ENCODE assay signal across 10 cellular contexts in genomic region chr17:57033296-57033695, GRCh38. TPM values are rescaled to one million over a fixed set of nuclear protein-coding genes. Genes with fewer than 3 reads are reported as not detected.
DNase-seq lines count a peak whose midpoint lies in the region; ATAC-seq, FAIRE-seq and TF ChIP-seq lines count a peak whose summit lies in the region.
"Had no signal": no experiment of that assay in that cellular context is flagged by ENCODE, and none has a peak within 500 bp of the region (broad histone marks: within the 10 kb centered on the region; RNA-seq: fewer than 3 reads in every experiment).

No MANE protein-coding gene starts in this region.

- H2AFZ ChIP-seq in K562 (ENCODE audit: low read depth, low read length) = 0 out of 2 replicates have a peak overlapping the region, but pooled peaks have one; percentile 19
- H2AFZ ChIP-seq in osteoblast (ENCODE audit: low read length) = no peak overlapping the region

- H3K79me2 ChIP-seq in K562 (ENCODE audit: control insufficient read depth, insufficient read depth, low read length) (no peaks in the 10 kb centered on the region), osteoblast (ENCODE audit: insufficient read depth, low read length) (no peaks in the 10 kb centered on the region)

- H3K27me3 ChIP-seq in K562 (ENCODE audit: control insufficient read depth in 2 of 2, insufficient read depth in 2 of 2, low read length in 2 of 2) (peaks cover 0 to 5% of the 10 kb centered on the region in 2 experiments; a peak in 1 of 5 replicates), lung (ENCODE audit: control insufficient read depth, insufficient read depth) (no peaks in the 10 kb centered on the region), upper lobe of left lung (no peaks in the 10 kb centered on the region), osteoblast (ENCODE audit: insufficient read depth, low read length) (peaks cover 3% of the 10 kb centered on the region), WERI-Rb-1 (ENCODE audit: insufficient read depth, low read depth, severe bottlenecking) (no peaks in the 10 kb centered on the region)

- no peak overlapping the region for H3K4me3 ChIP-seq in K562
- H3K4me3 ChIP-seq in lung = no peak overlapping the region
- H3K4me3 ChIP-seq in upper lobe of left lung = no peak overlapping the region
- H3K4me3 ChIP-seq in osteoblast (ENCODE audit: insufficient read depth, low read length) = no peak overlapping the region
- no peak overlapping the region for H3K4me3 ChIP-seq in WERI-Rb-1 (ENCODE audit: low read depth, low read length)

- ATAC-seq in K562 (no peak), lung (ENCODE audit: insufficient read depth, low FRiP score) (no peak), upper lobe of left lung (ENCODE audit: low FRiP score in 2 of 2) (peak; percentile 28 to 59), HG03196 (IDR thresholded peaks at IDR 0.05; ENCODE audit: unreplicated experiment) (no peak)

- H3K36me3 ChIP-seq in K562 (ENCODE audit: control insufficient read depth, insufficient read depth, low read length) (no peaks in the 10 kb centered on the region), lung (ENCODE audit: control insufficient read depth in 2 of 2, insufficient read depth in 2 of 2, low read length in 2 of 2) (no peaks in the 10 kb centered on the region), upper lobe of left lung (no peaks in the 10 kb centered on the region), osteoblast (ENCODE audit: insufficient read depth, low read length) (no peaks in the 10 kb centered on the region), WERI-Rb-1 (no peaks in the 10 kb centered on the region)

- TF ChIP-seq POLR2A in K562 (conservative IDR thresholded peaks at IDR 0.05) = no peak
- no peak for TF ChIP-seq POLR2A in upper lobe of left lung (IDR thresholded peaks at IDR 0.05)

- DNase-seq in NCI-H187 (lab: John Stamatoyannopoulos, UW) (peak; percentile 53 to 62), K562 (ENCODE audit: extremely low read depth in 1 of 4, low spot score in 3 of 4) (no peak), lung (ENCODE audit: low spot score) (peak; percentile 66), upper lobe of left lung (peak in 1 of 2 donors; percentile 66), osteoblast (ENCODE audit: insufficient read length, low spot score, missing footprints) (no peak), WERI-Rb-1 (no peak)
- DNase-seq: effector CD8-positive, alpha-beta T cell had no signal

- CTCF ChIA-PET in K562 (lab: Yijun Ruan, JAX; ENCODE audit: low intra/inter-chr PET ratio) = no interaction called here

- no peaks in the 10 kb centered on the region; the same call in 1 of the 2 replicates for H3K9me3 ChIP-seq in K562 (replicated peaks; ENCODE audit: control insufficient read depth, insufficient read depth, low read depth, low read length)
- H3K9me3 ChIP-seq in lung (ENCODE audit: control insufficient read depth in 2 of 2, insufficient read depth in 1 of 2, low read length in 1 of 2) = peaks cover 0 to 3% of the 10 kb centered on the region in 2 donors
- peaks cover 0 to 3% (median 0%) of the 10 kb centered on the region in 4 donors for H3K9me3 ChIP-seq in upper lobe of left lung
- H3K9me3 ChIP-seq in osteoblast (ENCODE audit: low read depth, low read length) = no peaks in the 10 kb centered on the region
- H3K9me3 ChIP-seq in WERI-Rb-1 (ENCODE audit: severe bottlenecking) = peaks cover 6% of the 10 kb centered on the region

- H3K27ac ChIP-seq in K562 (ENCODE audit: extremely low read depth, low read depth, low read length) (no peak overlapping the region), lung (ENCODE audit: low read depth in 1 of 2, low read length in 1 of 2) (peak overlapping the region in 1 of 2 donors; percentile 73), upper lobe of left lung (peak overlapping the region; percentile 54 to 88 (median 70)), osteoblast (ENCODE audit: low read depth, low read length) (no peak overlapping the region), WERI-Rb-1 (no peak overlapping the region)
- H3K27ac ChIP-seq: RWPE1 had no signal

- H3K4me1 ChIP-seq in K562 (replicated peaks in 1 of 2; ENCODE audit: control insufficient read depth in 2 of 2, insufficient read depth in 2 of 2, low read length in 2 of 2) (peaks cover 3% of the 10 kb centered on the region in 2 experiments; a peak in 2 of 5 replicates), lung (ENCODE audit: control insufficient read depth in 2 of 2, insufficient read depth in 2 of 2, low read length in 2 of 2) (peaks cover 0 to 9% of the 10 kb centered on the region in 2 donors), upper lobe of left lung (peaks cover 0 to 32% (median 15%) of the 10 kb centered on the region in 4 donors), osteoblast (ENCODE audit: insufficient read depth, low read length) (no peaks in the 10 kb centered on the region)

- 36% methylated on average over 3 of the region's 3 CpGs for WGBS in K562 (ENCODE audit: insufficient coverage, low coverage, missing lambda C conversion rate)
- WGBS in lung, 2 donors = 38 to 53% methylated on average over 3 of the region's 3 CpGs
- WGBS in upper lobe of left lung, 2 donors = 27 to 40% methylated on average over 3 of the region's 3 CpGs

- no TSS peak for BruUV-seq in K562 (replicated peaks; lab: Mats Ljungman, UMichigan)

- in situ Hi-C loops in K562 (cut with MboI) = no loop called here

- no peak for TF ChIP-seq RAD21 in K562 (CRISPR knock-in tag; conservative IDR thresholded peaks at IDR 0.05 in 1 of 2, IDR thresholded peaks at IDR 0.05 in 1 of 2)

- H3K9me1 ChIP-seq in K562 (ENCODE audit: control insufficient read depth, insufficient read depth, low read length) = no peaks in the 10 kb centered on the region

- no peak overlapping the region for H3K9ac ChIP-seq in K562 (ENCODE audit: insufficient read depth in 1 of 2, low read depth in 2 of 2, low read length in 2 of 2)

- intact Hi-C loops in K562 (cut with micrococcal nuclease) = no loop called here

- no peak for FAIRE-seq in K562 (lab: Jason Lieb, UNC)
- FAIRE-seq: islet of Langerhans had no signal

- no peak for TF ChIP-seq EP300 in K562 (IDR thresholded peaks at IDR 0.05; ENCODE audit: low read length)
- peak in 3 of 4 donors; percentile 27 to 84 (median 46) for TF ChIP-seq EP300 in upper lobe of left lung (IDR thresholded peaks at IDR 0.05)

- H4K20me1 ChIP-seq in K562 (replicated peaks; ENCODE audit: control insufficient read depth, insufficient read depth, low read length) (no peaks in the 10 kb centered on the region), osteoblast (ENCODE audit: insufficient read depth, low read length) (no peaks in the 10 kb centered on the region)

- no peak overlapping the region for H3K4me2 ChIP-seq in K562 (ENCODE audit: insufficient read depth, low read length)
- H3K4me2 ChIP-seq in osteoblast (ENCODE audit: insufficient read depth, low read length) = no peak overlapping the region

- TF ChIP-seq CTCF in K562 (IDR thresholded peaks at IDR 0.05 in 2 of 3, conservative IDR thresholded peaks at IDR 0.05 in 1 of 3; ENCODE audit: insufficient read depth in 2 of 3, low read depth in 1 of 3, low read length in 3 of 3) (no peak), lung (IDR thresholded peaks at IDR 0.05; ENCODE audit: control extremely low read depth, extremely low read depth) (no peak), upper lobe of left lung (IDR thresholded peaks at IDR 0.05) (no peak), osteoblast (IDR thresholded peaks at IDR 0.05; ENCODE audit: extremely low read depth, low read depth, low read length) (no peak), WERI-Rb-1 (IDR thresholded peaks at IDR 0.05; ENCODE audit: low read depth, low read length) (no peak)

- POLR2A ChIA-PET in K562 (lab: Yijun Ruan, JAX) = interaction anchor here (1.3 kb wide), 1 partner anchor 55 kb away, joined by 4 read pairs; the partner anchor contains the start of gene SCPEP1

RNA-seq across cellular contexts. Expression of gene AKAP1, which starts 51.8 kb away (rescaled TPM):
- total RNA-seq in K562 (2011; cell fraction: chromatin; rRNA removed; ENCODE audit: low replicate concordance) = 47.3 and 76.5 TPM in 2 replicates
- 65.9 and 69.3 TPM in 2 replicates for total RNA-seq in K562 (2011; cell fraction: nucleolus; rRNA removed)
- 70.5 and 70.8 TPM in 2 replicates for total RNA-seq in K562 (2011; cell fraction: nucleoplasm; rRNA removed)
- total RNA-seq in K562 (2014; rRNA removed) = 50.4 and 57.2 TPM in 2 replicates
- 24.5 and 29.4 TPM in 2 replicates for total RNA-seq in K562 (2014; rRNA removed; fragmentation: Illumina TruSeq; extraction: Trizol)
- 36.4 and 41.2 TPM in 2 replicates for total RNA-seq in K562 (2015; rRNA removed; fragmentation: Illumina TruSeq; extraction: Trizol)
- 40.7 and 44.9 TPM in 2 replicates for total RNA-seq in K562 (2021)
- polyA plus RNA-seq in K562 (2011; rRNA removed) = 46.8 and 48.4 TPM in 2 replicates
- 54.8 and 62.0 TPM in 2 replicates for polyA plus RNA-seq in K562 (2011; cell fraction: cytosol; rRNA removed)
- 198 and 242 TPM in 2 replicates for polyA plus RNA-seq in K562 (2011; cell fraction: nucleus; rRNA removed)
- 24.4 and 26.8 TPM in 2 replicates for polyA plus RNA-seq in K562 (2012)
- polyA plus RNA-seq in K562 (2014; fragmentation: Illumina TruSeq; extraction: Trizol) = 58.3 and 63.8 TPM in 2 replicates
- 10 to 100 TPM; 12.9 to 13.2 TPM for polyA plus RNA-seq in K562 (2014; fragmentation: Nextera tagmentation; extraction: Ambion mirVana)
- polyA plus RNA-seq in K562 (2014; rRNA removed) = 34.9 and 40.7 TPM in 2 replicates
- 62.1 and 70.8 TPM in 2 replicates for polyA minus RNA-seq in K562 (2011; rRNA and poly(A)+ RNA removed)
- polyA minus RNA-seq in K562 (2011; cell fraction: cytosol; rRNA and poly(A)+ RNA removed) = 57.1 and 64.3 TPM in 2 replicates
- polyA minus RNA-seq in K562 (2011; cell fraction: nucleus; rRNA and poly(A)+ RNA removed) = 25.3 and 35.0 TPM in 2 replicates
- total RNA-seq in lung = 10 to 100 TPM; 32.7 to 46.4 TPM
- polyA plus RNA-seq in lung = 10 to 100 TPM; 23.1 to 26.9 TPM
- total RNA-seq in upper lobe of left lung = 100 to 1,000 TPM in 1 of 6 donors, 10 to 100 TPM in 5; 51.2 to 147 (median 79.4) TPM
- total RNA-seq in osteoblast = 14.5 and 19.7 TPM in 2 replicates

RNA-seq across cellular contexts. Expression of gene SCPEP1, which starts 55.4 kb away (rescaled TPM):
- 13.2 and 19.1 TPM in 2 replicates for total RNA-seq in K562 (2011; cell fraction: chromatin; rRNA removed; ENCODE audit: low replicate concordance)
- 15.3 and 21.4 TPM in 2 replicates for total RNA-seq in K562 (2011; cell fraction: nucleolus; rRNA removed)
- total RNA-seq in K562 (2011; cell fraction: nucleoplasm; rRNA removed) = 16.1 and 19.9 TPM in 2 replicates
- total RNA-seq in K562 (2014; rRNA removed) (5.1 and 5.8 TPM in 2 replicates), K562 (2014; rRNA removed; fragmentation: Illumina TruSeq; extraction: Trizol) (5.7 and 8.2 TPM in 2 replicates), K562 (2015; rRNA removed; fragmentation: Illumina TruSeq; extraction: Trizol) (7.2 and 7.8 TPM in 2 replicates), K562 (2021) (8.1 and 10.0 TPM in 2 replicates), lung (100 to 1,000 TPM in 1 of 2 donors, 10 to 100 TPM in 1; 49.5 to 105 TPM), upper lobe of left lung (100 to 1,000 TPM in 5 of 6 donors, 10 to 100 TPM in 1; 96.4 to 172 (median 133) TPM), osteoblast (73.8 and 79.9 TPM in 2 replicates)
- polyA plus RNA-seq in K562 (2011; rRNA removed) (8.1 TPM in 2 replicates), K562 (2014; fragmentation: Illumina TruSeq; extraction: Trizol) (6.6 TPM in 2 replicates), K562 (2014; fragmentation: Nextera tagmentation; extraction: Ambion mirVana) (10 to 100 TPM; 12.2 to 14.8 TPM), K562 (2014; rRNA removed) (5.4 and 6.8 TPM in 2 replicates), lung (100 to 1,000 TPM in 1 of 2 donors, 10 to 100 TPM in 1; 77.3 to 122 TPM)
- 4.1 and 5.1 TPM in 2 replicates for polyA plus RNA-seq in K562 (2011; cell fraction: cytosol; rRNA removed)
- polyA plus RNA-seq in K562 (2011; cell fraction: nucleus; rRNA removed) = 12.2 and 20.2 TPM in 2 replicates
- 9.6 and 13.4 TPM in 2 replicates for polyA plus RNA-seq in K562 (2012)
- 2.9 and 4.1 TPM in 2 replicates for polyA minus RNA-seq in K562 (2011; rRNA and poly(A)+ RNA removed)
- 2.6 and 3.1 TPM in 2 replicates for polyA minus RNA-seq in K562 (2011; cell fraction: cytosol; rRNA and poly(A)+ RNA removed)
- polyA minus RNA-seq in K562 (2011; cell fraction: nucleus; rRNA and poly(A)+ RNA removed) = 3.3 and 4.4 TPM in 2 replicates

Comparison
In these comparisons a context has a peak if more than half of its experiments do, and no peak if none do; other contexts are left out.
1. DNase-seq: peak in NCI-H187 (2 of 2) and lung (single experiment); none in K562 (0 of 4), osteoblast (single experiment) and WERI-Rb-1 (single experiment).
2. ATAC-seq: peak in upper lobe of left lung (2 of 2); none in K562 (single experiment), lung (single experiment) and HG03196 (single experiment).
3. H3K27ac ChIP-seq: peak in upper lobe of left lung (4 of 4); none in K562 (single experiment), osteoblast (single experiment) and WERI-Rb-1 (single experiment).